In genomic region chr12:54028324-54029201, GRCh38 we compare ENCODE assay signal across 11 cellular contexts. TPM values are rescaled to one million over a fixed set of nuclear protein-coding genes. Genes with fewer than 3 reads are reported as not detected.
DNase-seq lines count a peak whose midpoint lies in the region; ATAC-seq, FAIRE-seq and TF ChIP-seq lines count a peak whose summit lies in the region.
"Had no signal": no experiment of that assay in that cellular context is flagged by ENCODE, and none has a peak within 500 bp of the region (broad histone marks: within the 10 kb centered on the region; RNA-seq: fewer than 3 reads in every experiment).

HOXC6 (plus strand) TSS chr12:54028440; CDS start chr12:54028522, 82 bp downstream.

- H3K4me1 Mint-ChIP-seq in activated T-cell treated with anti-CD3 and anti-CD28 coated beads, Interleukin-2, amount 50 U/mL, for 72 hours (ENCODE audit: low read depth) = peaks cover 34% of the 10 kb centered on the region
- H3K4me1 Mint-ChIP-seq in naive thymus-derived CD4-positive, alpha-beta T cell = peaks cover 13 to 48% (median 29%) of the 10 kb centered on the region in 7 donors

- H3K27me3 Mint-ChIP-seq in activated T-cell treated with anti-CD3 and anti-CD28 coated beads, Interleukin-2, amount 50 U/mL, for 72 hours (ENCODE audit: low read depth) = peaks cover 94% of the 10 kb centered on the region
- peaks cover 77 to 95% (median 90%) of the 10 kb centered on the region in 5 donors for H3K27me3 Mint-ChIP-seq in naive thymus-derived CD4-positive, alpha-beta T cell

- H3K9me3 ChIP-seq in kidney (ENCODE audit: control insufficient read depth in 1 of 2, low read length in 2 of 2) (no peaks in the 10 kb centered on the region), tibial nerve (no peaks in the 10 kb centered on the region)
- peaks cover 0 to 5% (median 0%) of the 10 kb centered on the region in 3 experiments for H3K9me3 ChIP-seq in naive thymus-derived CD4-positive, alpha-beta T cell (ENCODE audit: control insufficient read depth in 2 of 3, low read length in 3 of 3)

- no peak for FAIRE-seq in kidney (lab: Jason Lieb, UNC)

- H3K4me3 ChIP-seq in kidney (ENCODE audit: low read length in 2 of 2) (peak within 1 kb of the TSS in 1 of 2 donors; percentile 29), tibial nerve (peak within 1 kb of the TSS; percentile 3 to 40 (median 26))
- H3K4me3 ChIP-seq in naive thymus-derived CD4-positive, alpha-beta T cell (ENCODE audit: low read length) = no peak within 1 kb of the TSS

- H3K27ac Mint-ChIP-seq in activated T-cell treated with anti-CD3 and anti-CD28 coated beads, Interleukin-2, amount 50 U/mL, for 72 hours = no peak within 1 kb of the TSS
- no peak within 1 kb of the TSS for H3K27ac Mint-ChIP-seq in naive thymus-derived CD4-positive, alpha-beta T cell

- TF ChIP-seq EP300 in tibial nerve (IDR thresholded peaks at IDR 0.05) = peak in 1 of 2 donors; percentile 12

- H3K9ac ChIP-seq in kidney (ENCODE audit: low read length in 2 of 2) = peak within 1 kb of the TSS; percentile 41 to 67

- H3K27me3 ChIP-seq in tibial nerve = peaks cover 0 to 62% of the 10 kb centered on the region in 2 donors
- peaks cover 21 to 74% of the 10 kb centered on the region in 2 donors for H3K27me3 ChIP-seq in naive thymus-derived CD4-positive, alpha-beta T cell (ENCODE audit: control insufficient read depth in 2 of 2, insufficient read depth in 2 of 2, low read length in 2 of 2)

- ATAC-seq in activated T-cell treated with anti-CD3 and anti-CD28 coated beads, Interleukin-2, amount 50 U/mL, for 72 hours (replicated peaks in 1 of 2) = no peak
- ATAC-seq in SK-N-SH treated with all-trans-retinoic acid at 6 μM for 48 hours = peak; percentile 76
- no peak for ATAC-seq in naive thymus-derived CD4-positive, alpha-beta T cell

- H3K4me1 ChIP-seq in kidney (ENCODE audit: control insufficient read depth in 1 of 2, insufficient read depth in 1 of 2, low read depth in 1 of 2, low read length in 2 of 2) = peaks cover 4 to 14% of the 10 kb centered on the region in 2 donors
- H3K4me1 ChIP-seq in tibial nerve = peaks cover 0 to 99% (median 30%) of the 10 kb centered on the region in 4 donors
- peaks cover 4 to 15% of the 10 kb centered on the region in 2 donors for H3K4me1 ChIP-seq in naive thymus-derived CD4-positive, alpha-beta T cell (ENCODE audit: control insufficient read depth in 2 of 2, insufficient read depth in 2 of 2, low read length in 2 of 2)

- 26 to 27% methylated on average over 36 of the region's 36 CpGs for WGBS in tibial nerve, 2 donors

- TF ChIP-seq CTCF in kidney (IDR thresholded peaks at IDR 0.05; ENCODE audit: borderline replicate concordance, extremely low read depth, insufficient read depth) = no peak
- TF ChIP-seq CTCF in tibial nerve (IDR thresholded peaks at IDR 0.05) = no peak

- in situ Hi-C loops in ACHN (cut with HindIII; ENCODE audit: low pct_ligation_motif_present, low pct_unique_long_range_greater_than_20kb, low sequenced_read_pairs) = no loop called here

- TF ChIP-seq POLR2A in tibial nerve (IDR thresholded peaks at IDR 0.05) = peak in 1 of 2 donors; percentile 20

- CTCF ChIA-PET in naive thymus-derived CD4-positive, alpha-beta T cell (lab: Charles Lee) = no interaction called here

- POLR2A ChIA-PET in naive thymus-derived CD4-positive, alpha-beta T cell (lab: Charles Lee) = no interaction called here

- peaks cover 0 to 4% of the 10 kb centered on the region in 2 donors for H3K36me3 ChIP-seq in kidney (ENCODE audit: control insufficient read depth in 1 of 2, insufficient read depth in 2 of 2, low read length in 2 of 2)
- peaks cover 0 to 7% (median 0%) of the 10 kb centered on the region in 3 donors for H3K36me3 ChIP-seq in tibial nerve
- no peaks in the 10 kb centered on the region for H3K36me3 ChIP-seq in naive thymus-derived CD4-positive, alpha-beta T cell (ENCODE audit: control insufficient read depth in 2 of 3, insufficient read depth in 3 of 3, low read length in 3 of 3)

- H3K36me3 Mint-ChIP-seq in activated T-cell treated with anti-CD3 and anti-CD28 coated beads, Interleukin-2, amount 50 U/mL, for 72 hours (ENCODE audit: insufficient read depth in 2 of 2) = no peaks in the 10 kb centered on the region
- H3K36me3 Mint-ChIP-seq in naive thymus-derived CD4-positive, alpha-beta T cell = no peaks in the 10 kb centered on the region

- no peak for DNase-seq in activated T-cell treated with anti-CD3 and anti-CD28 coated beads, Interleukin-2, amount 50 U/mL, for 72 hours
- DNase-seq in activated T-cell treated with anti-CD3 and anti-CD28 coated beads for 4 hours (no peak), kidney (peak; percentile 74), tibial nerve (ENCODE audit: low spot score in 2 of 2) (no peak), NCI-H2107 treated with DMSO at 0.1 percent for 48 hours (lab: John Stamatoyannopoulos, UW; ENCODE audit: unreplicated experiment) (no peak), ACHN (no peak)
- DNase-seq in naive thymus-derived CD4-positive, alpha-beta T cell = no peak
- DNase-seq: CD4-positive, alpha-beta memory T cell; KG1 had no signal

- peak within 1 kb of the TSS; percentile 4 to 57 for H3K4me3 Mint-ChIP-seq in activated T-cell treated with anti-CD3 and anti-CD28 coated beads, Interleukin-2, amount 50 U/mL, for 72 hours
- H3K4me3 Mint-ChIP-seq in naive thymus-derived CD4-positive, alpha-beta T cell = peak within 1 kb of the TSS in 4 of 10 donors; percentile 5 to 50 (median 38)

- no peaks in the 10 kb centered on the region for H3K9me3 Mint-ChIP-seq in activated T-cell treated with anti-CD3 and anti-CD28 coated beads, Interleukin-2, amount 50 U/mL, for 72 hours
- peaks cover 0 to 7% (median 4%) of the 10 kb centered on the region in 11 donors for H3K9me3 Mint-ChIP-seq in naive thymus-derived CD4-positive, alpha-beta T cell

- intact Hi-C loops in kidney (cut with DNase I) = loop anchor here (5.0 kb wide), 1 partner anchor 164 kb away; no protein-coding TSS in a partner anchor
- intact Hi-C loops in naive thymus-derived CD4-positive, alpha-beta T cell (cut with micrococcal nuclease) = loop anchor here in 1 of 2 donors (5.0 kb wide), 1 partner anchor 41 kb away; the partner anchor contains the start of gene HOXC10

- peak within 1 kb of the TSS; percentile 34 to 45 for H3K27ac ChIP-seq in kidney (ENCODE audit: low read depth in 2 of 2, low read length in 2 of 2)
- H3K27ac ChIP-seq in tibial nerve = peak within 1 kb of the TSS; percentile 66 to 99 (median 84)
- no peak within 1 kb of the TSS for H3K27ac ChIP-seq in naive thymus-derived CD4-positive, alpha-beta T cell (ENCODE audit: low read depth, low read length)

TF ChIP-seq in SK-N-SH treated with all-trans-retinoic acid at 6 μM for 48 hours, 23 proteins besides CTCF, POLR2A, EP300 and RAD21 (continues in another document):
- TF ChIP-seq ZNF8 (CRISPR knock-in tag; IDR thresholded peaks at IDR 0.05) = no peak
- no peak for TF ChIP-seq CSDC2 (CRISPR knock-in tag; IDR thresholded peaks at IDR 0.05)
- TF ChIP-seq TSHZ2 (CRISPR knock-in tag; IDR thresholded peaks at IDR 0.05) = no peak
- TF ChIP-seq GLIS3 (CRISPR knock-in tag; IDR thresholded peaks at IDR 0.05) = no peak
- no peak for TF ChIP-seq TOX (CRISPR knock-in tag; IDR thresholded peaks at IDR 0.05; ENCODE audit: borderline replicate concordance)
- TF ChIP-seq CSRNP3 (CRISPR knock-in tag; IDR thresholded peaks at IDR 0.05) = no peak
- no peak for TF ChIP-seq BACH2 (CRISPR knock-in tag; IDR thresholded peaks at IDR 0.05; ENCODE audit: borderline replicate concordance)
- no peak for TF ChIP-seq ESRRG (CRISPR knock-in tag; IDR thresholded peaks at IDR 0.05)
- no peak for TF ChIP-seq OSR1 (CRISPR knock-in tag; IDR thresholded peaks at IDR 0.05)

RNA-seq across cellular contexts. Expression of gene HOXC6, which starts in this region (rescaled TPM):
- not detected for total RNA-seq in activated T-cell treated with anti-CD3 and anti-CD28 coated beads, Interleukin-2, amount 50 U/mL, for 72 hours
- total RNA-seq in kidney = 22.0 TPM
- 11.4 TPM for polyA plus RNA-seq in kidney (ENCODE audit: insufficient read depth, low read depth, low replicate concordance)
- total RNA-seq in tibial nerve = 10 to 100 TPM in 1 of 4 donors, 1 to 10 TPM in 3; 3.6 to 17.3 (median 7.2) TPM
- not detected for total RNA-seq in naive thymus-derived CD4-positive, alpha-beta T cell
- not detected for polyA plus RNA-seq in naive thymus-derived CD4-positive, alpha-beta T cell
- total RNA-seq: CD4-positive, alpha-beta memory T cell; chondrocyte had no signal
- polyA plus RNA-seq: CD4-positive, alpha-beta memory T cell had no signal

Comparison
In these comparisons a context has a peak if more than half of its experiments do, and no peak if none do; other contexts are left out.
1. RNA of gene HOXC6 (total RNA-seq): 22.0 TPM in kidney (single experiment) and 3.6 to 17.3 TPM in tibial nerve; not detected in activated T-cell treated with anti-CD3 and anti-CD28 coated beads, Interleukin-2, amount 50 U/mL, for 72 hours and not detected in naive thymus-derived CD4-positive, alpha-beta T cell; every median in the first group is over 4 times any median in the second.
2. RNA of gene HOXC6 (polyA plus RNA-seq): 11.4 TPM in kidney (single experiment); not detected in naive thymus-derived CD4-positive, alpha-beta T cell; every median in the first group is over 10 times any median in the second.